In genomic region chr1:54569339-54569738, GRCh38 we compare ENCODE assay signal across 1 cellular context.
A peak's percentile ranks its signal among the peaks of the same experiment; 100 is the strongest.
TF ChIP-seq lines count a peak whose summit lies in the region.

No MANE protein-coding gene starts in this region.

TF ChIP-seq in HCT116, 20 proteins besides CTCF, POLR2A, EP300 and RAD21 (continued from another document):
- TF ChIP-seq, protein P1, sequence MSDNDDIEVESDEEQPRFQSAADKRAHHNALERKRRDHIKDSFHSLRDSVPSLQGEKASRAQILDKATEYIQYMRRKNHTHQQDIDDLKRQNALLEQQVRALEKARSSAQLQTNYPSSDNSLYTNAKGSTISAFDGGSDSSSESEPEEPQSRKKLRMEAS (IDR thresholded peaks at IDR 0.05) = peak; percentile 39; the same call in 1 of the 2 replicates
- TF ChIP-seq YY1 (IDR thresholded peaks at IDR 0.05; ENCODE audit: extremely low read depth, insufficient replicate concordance, low read depth, low read length) (no peak), EGR1 (IDR thresholded peaks at IDR 0.05; ENCODE audit: low read depth) (no peak), CEBPB (IDR thresholded peaks at IDR 0.05; ENCODE audit: low read depth) (no peak), ZBTB33 (IDR thresholded peaks at IDR 0.05; ENCODE audit: extremely low read depth, insufficient replicate concordance, low read length) (no peak)
- TF ChIP-seq, protein P2, sequence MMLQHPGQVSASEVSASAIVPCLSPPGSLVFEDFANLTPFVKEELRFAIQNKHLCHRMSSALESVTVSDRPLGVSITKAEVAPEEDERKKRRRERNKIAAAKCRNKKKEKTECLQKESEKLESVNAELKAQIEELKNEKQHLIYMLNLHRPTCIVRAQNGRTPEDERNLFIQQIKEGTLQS (IDR thresholded peaks at IDR 0.05) = no peak
